Comparison of ENCODE assay signal across 8 cellular contexts in genomic region chr17:81394831-81395599, GRCh38. TPM values are rescaled to one million over a fixed set of nuclear protein-coding genes. Genes with fewer than 3 reads are reported as not detected.
DNase-seq lines count a peak whose midpoint lies in the region; ATAC-seq and TF ChIP-seq lines count a peak whose summit lies in the region.

TSS of gene BAHCC1 (plus strand) at chr17:81395457. CDS start at chr17:81399740, 4,283 bp downstream.

- peak within 1 kb of the TSS; percentile 74 for H3K4me3 Mint-ChIP-seq in activated T-helper 1 cell treated with anti-CD3 and anti-CD28 coated beads, Interleukin-12 subunit alpha, Interleukin-12 subunit beta, Interleukin-2, Interleukin-4 antibody, amounts not matched to agents 30 ng/mL and 10 ng/mL and 1 ng/mL, durations not matched to agents 14 hours and 24 hours and 36 hours

- no peaks in the 10 kb centered on the region for H4K20me1 ChIP-seq in KMS-11 (ENCODE audit: insufficient read depth)

- H3K27ac ChIP-seq in KMS-11 = no peak within 1 kb of the TSS

- intact Hi-C loops in activated T-helper 1 cell treated with anti-CD3 and anti-CD28 coated beads, Interleukin-12 subunit alpha, Interleukin-12 subunit beta, Interleukin-2, Interleukin-4 antibody, amounts not matched to agents 30 ng/mL and 10 ng/mL and 1 ng/mL, durations not matched to agents 14 hours and 24 hours and 36 hours (cut with micrococcal nuclease) = loop anchor here (2.0 to 10.0 kb wide), 4 partner anchors 90 to 1593 kb away; partner anchors contain the start of gene ACTG1

- DNase-seq in DMS153 treated with DMSO at 0.1 percent for 48 hours (lab: John Stamatoyannopoulos, UW; ENCODE audit: unreplicated experiment) (peak; percentile 99), RKO (ENCODE audit: low spot score) (peak; percentile 100), mucosa of gallbladder (ENCODE audit: low spot score) (peak; percentile 100)
- peak; percentile 62 for DNase-seq in activated T-helper 1 cell treated with anti-CD3 and anti-CD28 coated beads, Interleukin-12 subunit alpha, Interleukin-12 subunit beta, Interleukin-2, Interleukin-4 antibody, amounts not matched to agents 30 ng/mL and 10 ng/mL and 1 ng/mL, durations not matched to agents 14 hours and 24 hours and 36 hours (ENCODE audit: low spot score)
- DNase-seq in stimulated activated CD8-positive, alpha-beta memory T cell treated with anti-CD3 and anti-CD28 coated beads, Interleukin-2, amount 100 ng/mL, for 48 hours (ENCODE audit: low read depth in 2 of 2) = peak; percentile 88 to 93

- H3K4me1 Mint-ChIP-seq in activated T-helper 1 cell treated with anti-CD3 and anti-CD28 coated beads, Interleukin-12 subunit alpha, Interleukin-12 subunit beta, Interleukin-2, Interleukin-4 antibody, amounts not matched to agents 30 ng/mL and 10 ng/mL and 1 ng/mL, durations not matched to agents 14 hours and 24 hours and 36 hours (ENCODE audit: low read depth) = peaks cover 20% of the 10 kb centered on the region

- H3K27me3 Mint-ChIP-seq in activated T-helper 1 cell treated with anti-CD3 and anti-CD28 coated beads, Interleukin-12 subunit alpha, Interleukin-12 subunit beta, Interleukin-2, Interleukin-4 antibody, amounts not matched to agents 30 ng/mL and 10 ng/mL and 1 ng/mL, durations not matched to agents 14 hours and 24 hours and 36 hours (ENCODE audit: insufficient read depth) = peaks cover 42% of the 10 kb centered on the region

- no peaks in the 10 kb centered on the region for H3K36me3 ChIP-seq in KMS-11 (ENCODE audit: insufficient read depth)

- H3K27me3 ChIP-seq in KMS-11 (ENCODE audit: insufficient read depth, low read depth) = peaks cover 93% of the 10 kb centered on the region

- no peak within 1 kb of the TSS for H3K4me3 ChIP-seq in KMS-11 (IDR thresholded peaks at IDR 0.05; ENCODE audit: insufficient read depth, low read depth, low read length)

- peak within 1 kb of the TSS; percentile 65 for H3K4me2 ChIP-seq in KMS-11

- no peaks in the 10 kb centered on the region for H3K9me3 Mint-ChIP-seq in activated T-helper 1 cell treated with anti-CD3 and anti-CD28 coated beads, Interleukin-12 subunit alpha, Interleukin-12 subunit beta, Interleukin-2, Interleukin-4 antibody, amounts not matched to agents 30 ng/mL and 10 ng/mL and 1 ng/mL, durations not matched to agents 14 hours and 24 hours and 36 hours

- TF ChIP-seq CTCF in KMS-11 (conservative IDR thresholded peaks at IDR 0.05; ENCODE audit: low read depth, low read length) = no peak

- ATAC-seq in esophagus mucosa = peak; percentile 77
- ATAC-seq in HG03565 (IDR thresholded peaks at IDR 0.05; ENCODE audit: unreplicated experiment) = no peak

- peaks cover 2% of the 10 kb centered on the region for H3K36me3 Mint-ChIP-seq in activated T-helper 1 cell treated with anti-CD3 and anti-CD28 coated beads, Interleukin-12 subunit alpha, Interleukin-12 subunit beta, Interleukin-2, Interleukin-4 antibody, amounts not matched to agents 30 ng/mL and 10 ng/mL and 1 ng/mL, durations not matched to agents 14 hours and 24 hours and 36 hours (ENCODE audit: low read depth)

- no peak within 1 kb of the TSS for H3K9ac ChIP-seq in KMS-11

- no peaks in the 10 kb centered on the region for H3K79me2 ChIP-seq in KMS-11 (ENCODE audit: insufficient read depth, low read depth)

- peak within 1 kb of the TSS; percentile 63 for H3K27ac Mint-ChIP-seq in activated T-helper 1 cell treated with anti-CD3 and anti-CD28 coated beads, Interleukin-12 subunit alpha, Interleukin-12 subunit beta, Interleukin-2, Interleukin-4 antibody, amounts not matched to agents 30 ng/mL and 10 ng/mL and 1 ng/mL, durations not matched to agents 14 hours and 24 hours and 36 hours

- H2AFZ ChIP-seq in KMS-11 (ENCODE audit: low read depth) = peak within 1 kb of the TSS; percentile 51; the same call in 1 of the 2 replicates

- peaks cover 19% of the 10 kb centered on the region for H3K4me1 ChIP-seq in KMS-11 (ENCODE audit: low read depth, poor library complexity, severe bottlenecking)

RNA-seq across cellular contexts. Expression of gene BAHCC1, which starts in this region (rescaled TPM):
- total RNA-seq in activated T-helper 1 cell treated with anti-CD3 and anti-CD28 coated beads, Interleukin-12 subunit alpha, Interleukin-12 subunit beta, Interleukin-2, Interleukin-4 antibody, amounts not matched to agents 30 ng/mL and 10 ng/mL and 1 ng/mL, durations not matched to agents 14 hours and 24 hours and 36 hours = 0.02 and 0.08 TPM in 2 replicates
- 4.2 TPM for total RNA-seq in esophagus mucosa
- total RNA-seq in mucosa of gallbladder = 77.4 TPM

Comparison
In these comparisons a context has a peak if more than half of its experiments do, and no peak if none do; other contexts are left out.
1. RNA of gene BAHCC1 (total RNA-seq): 77.4 TPM in mucosa of gallbladder (single experiment); 4.2 TPM in esophagus mucosa (single experiment) and 0.02 to 0.08 TPM in activated T-helper 1 cell treated with anti-CD3 and anti-CD28 coated beads, Interleukin-12 subunit alpha, Interleukin-12 subunit beta, Interleukin-2, Interleukin-4 antibody, amounts not matched to agents 30 ng/mL and 10 ng/mL and 1 ng/mL, durations not matched to agents 14 hours and 24 hours and 36 hours; every median in the first group is over 10 times any median in the second.
2. Peak in DNase-seq in activated T-helper 1 cell treated with anti-CD3 and anti-CD28 coated beads, Interleukin-12 subunit alpha, Interleukin-12 subunit beta, Interleukin-2, Interleukin-4 antibody, amounts not matched to agents 30 ng/mL and 10 ng/mL and 1 ng/mL, durations not matched to agents 14 hours and 24 hours and 36 hours; RNA of the gene not detected or under 1 TPM.
3. Peak in every context shown above with its lines, with median percentiles within 50 percentile points of each other: DNase-seq.